13 cellular contexts compared by ENCODE assay signal in genomic region chrX:110699109-110699508, GRCh38.
DNase-seq lines count a peak whose midpoint lies in the region; ATAC-seq, FAIRE-seq and TF ChIP-seq lines count a peak whose summit lies in the region.
"Had no signal": no experiment of that assay in that cellular context is flagged by ENCODE, and none has a peak within 500 bp of the region (broad histone marks: within the 10 kb centered on the region; RNA-seq: fewer than 3 reads in every experiment).

No MANE protein-coding gene starts in this region.

- H3K9ac ChIP-seq in GM12878 (ENCODE audit: control insufficient read depth, insufficient read depth, low read length): no peak overlapping the region

- no peak for TF ChIP-seq CTCF in GM12878 (IDR thresholded peaks at IDR 0.05 in 2 of 3, conservative IDR thresholded peaks at IDR 0.05 in 1 of 3; ENCODE audit: control insufficient read depth in 2 of 3, extremely low read depth in 1 of 3, insufficient read depth in 1 of 3, low read depth in 3 of 3, low read length in 3 of 3)

- no peaks in the 10 kb centered on the region for H4K20me1 ChIP-seq in GM12878 (ENCODE audit: control insufficient read depth, insufficient read depth)

- no peak overlapping the region for H3K4me2 ChIP-seq in GM12878 (ENCODE audit: control insufficient read depth, insufficient read depth)

- no peaks in the 10 kb centered on the region for H3K4me1 ChIP-seq in GM12878 (ENCODE audit: control insufficient read depth, insufficient read depth, low read length)
- H3K4me1 ChIP-seq: Peyer's patch had no signal

- no peak for TF ChIP-seq POLR2A in GM12878 (IDR thresholded peaks at IDR 0.05; ENCODE audit: low read depth, low read length)

- H2AFZ ChIP-seq in GM12878 (ENCODE audit: control insufficient read depth, low read depth, low read length): no peak overlapping the region

- no peak overlapping the region for H3K4me3 ChIP-seq in GM12878
- H3K4me3 ChIP-seq: Peyer's patch had no signal

- no peaks in the 10 kb centered on the region for H3K9me3 Mint-ChIP-seq in effector memory CD8-positive, alpha-beta T cell

- FAIRE-seq in GM12878 (lab: Jason Lieb, UNC): no peak

- CTCF ChIA-PET in GM12878 (lab: Yijun Ruan, JAX): interaction anchor here (0.6 kb wide), 1 partner anchor 293 kb away, joined by 3 read pairs; no protein-coding TSS in a partner anchor

- H3K27ac ChIP-seq in GM12878 (ENCODE audit: control insufficient read depth, insufficient read depth): no peak overlapping the region
- H3K27ac ChIP-seq: Peyer's patch had no signal

- H3K27ac Mint-ChIP-seq in effector memory CD8-positive, alpha-beta T cell: no peak overlapping the region

- H3K27me3 Mint-ChIP-seq in effector memory CD8-positive, alpha-beta T cell: no peaks in the 10 kb centered on the region

- H3K27me3 ChIP-seq in GM12878 (replicated peaks in 1 of 2; ENCODE audit: control insufficient read depth in 2 of 2, insufficient read depth in 2 of 2, low read length in 1 of 2): no peaks in the 10 kb centered on the region
- H3K27me3 ChIP-seq: Peyer's patch had no signal

- peak; percentile 7 for DNase-seq in AG08396 (ENCODE audit: low spot score)
- no peak for DNase-seq in GM12878 (ENCODE audit: low read depth, low spot score)
- DNase-seq in NCI-H2107 (lab: John Stamatoyannopoulos, UW): no peak
- no peak for DNase-seq in SIG-M5 (lab: John Stamatoyannopoulos, UW)
- no peak for DNase-seq in NCI-H1105 (lab: John Stamatoyannopoulos, UW)
- no peak for DNase-seq in effector memory CD8-positive, alpha-beta T cell
- DNase-seq: activated CD8-positive, alpha-beta memory T cell treated with anti-CD3 and anti-CD28 coated beads, Interleukin-2, amount 50 U/mL, for 4 hours; anterior cingulate cortex; KG1; Peyer's patch; T-helper 9 cell had no signal

- BruUV-seq in GM12878 (replicated peaks; lab: Mats Ljungman, UMichigan): no TSS peak

- H3K4me3 Mint-ChIP-seq in effector memory CD8-positive, alpha-beta T cell: no peak overlapping the region

- no peak for TF ChIP-seq EP300 in GM12878 (IDR thresholded peaks at IDR 0.05; ENCODE audit: borderline replicate concordance in 1 of 2, control insufficient read depth in 1 of 2, low read depth in 2 of 2, low read length in 2 of 2)

- H3K79me2 ChIP-seq in GM12878 (ENCODE audit: control insufficient read depth, insufficient read depth, low read length): no peaks in the 10 kb centered on the region

- no peak for TF ChIP-seq RAD21 in GM12878 (IDR thresholded peaks at IDR 0.05; ENCODE audit: insufficient read depth, low read depth, low read length)

- intact Hi-C loops in GM12878 (cut with micrococcal nuclease; ENCODE audit: unreplicated experiment): no loop called here

- H3K4me1 Mint-ChIP-seq in effector memory CD8-positive, alpha-beta T cell (ENCODE audit: low read depth in 2 of 2): no peaks in the 10 kb centered on the region

- no peaks in the 10 kb centered on the region for H3K9me3 ChIP-seq in GM12878 (replicated peaks; ENCODE audit: control insufficient read depth, insufficient read depth, low read length)
- H3K9me3 ChIP-seq: Peyer's patch had no signal

- RAD21 ChIA-PET in GM12878 (lab: Charles Lee; ENCODE audit: unreplicated experiment): no interaction called here

- in situ Hi-C loops in GM12878 (cut with MboI): loop anchor here (25.0 kb wide), 1 partner anchor 537 kb away; no protein-coding TSS in a partner anchor

- H3K36me3 ChIP-seq in GM12878 (ENCODE audit: control insufficient read depth in 2 of 2, insufficient read depth in 2 of 2, low read length in 1 of 2): no peaks in the 10 kb centered on the region
- H3K36me3 ChIP-seq: Peyer's patch had no signal

- ATAC-seq in GM19467 (IDR thresholded peaks at IDR 0.05; ENCODE audit: unreplicated experiment) (peak; percentile 30), HG03095 (IDR thresholded peaks at IDR 0.05; ENCODE audit: unreplicated experiment) (peak; percentile 36), GM12878 (peak; percentile 61)
- no peak for ATAC-seq in effector memory CD8-positive, alpha-beta T cell (replicated peaks)

- H3K36me3 Mint-ChIP-seq in effector memory CD8-positive, alpha-beta T cell (ENCODE audit: insufficient read depth): no peaks in the 10 kb centered on the region

- SMC1A ChIA-PET in GM12878 (lab: Charles Lee; ENCODE audit: uncharacterized antibody, unreplicated experiment): interaction anchor here (0.7 to 1.8 kb wide), 3 partner anchors 19 to 44 kb away, joined by 3 to 4 read pairs (median 4); no protein-coding TSS in a partner anchor

- POLR2A ChIA-PET in GM12878 (lab: Charles Lee): no interaction called here

TF ChIP-seq in GM12878, 131 proteins besides CTCF, POLR2A, EP300 and RAD21:
- TF ChIP-seq, protein P1, sequence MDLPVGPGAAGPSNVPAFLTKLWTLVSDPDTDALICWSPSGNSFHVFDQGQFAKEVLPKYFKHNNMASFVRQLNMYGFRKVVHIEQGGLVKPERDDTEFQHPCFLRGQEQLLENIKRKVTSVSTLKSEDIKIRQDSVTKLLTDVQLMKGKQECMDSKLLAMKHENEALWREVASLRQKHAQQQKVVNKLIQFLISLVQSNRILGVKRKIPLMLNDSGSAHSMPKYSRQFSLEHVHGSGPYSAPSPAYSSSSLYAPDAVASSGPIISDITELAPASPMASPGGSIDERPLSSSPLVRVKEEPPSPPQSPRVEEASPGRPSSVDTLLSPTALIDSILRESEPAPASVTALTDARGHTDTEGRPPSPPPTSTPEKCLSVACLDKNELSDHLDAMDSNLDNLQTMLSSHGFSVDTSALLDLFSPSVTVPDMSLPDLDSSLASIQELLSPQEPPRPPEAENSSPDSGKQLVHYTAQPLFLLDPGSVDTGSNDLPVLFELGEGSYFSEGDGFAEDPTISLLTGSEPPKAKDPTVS (IDR thresholded peaks at IDR 0.05; ENCODE audit: low read depth, low read length): no peak
- TF ChIP-seq RCOR1 (conservative IDR thresholded peaks at IDR 0.05; ENCODE audit: low read depth, low read length) (no peak), ZSCAN29 (IDR thresholded peaks at IDR 0.05) (no peak), SREBF1 (IDR thresholded peaks at IDR 0.05; ENCODE audit: low read length) (no peak), ZNF274 (IDR thresholded peaks at IDR 0.05; ENCODE audit: insufficient read depth, insufficient read length) (no peak), CHD4 (IDR thresholded peaks at IDR 0.05) (no peak)
- TF ChIP-seq, protein P2, sequence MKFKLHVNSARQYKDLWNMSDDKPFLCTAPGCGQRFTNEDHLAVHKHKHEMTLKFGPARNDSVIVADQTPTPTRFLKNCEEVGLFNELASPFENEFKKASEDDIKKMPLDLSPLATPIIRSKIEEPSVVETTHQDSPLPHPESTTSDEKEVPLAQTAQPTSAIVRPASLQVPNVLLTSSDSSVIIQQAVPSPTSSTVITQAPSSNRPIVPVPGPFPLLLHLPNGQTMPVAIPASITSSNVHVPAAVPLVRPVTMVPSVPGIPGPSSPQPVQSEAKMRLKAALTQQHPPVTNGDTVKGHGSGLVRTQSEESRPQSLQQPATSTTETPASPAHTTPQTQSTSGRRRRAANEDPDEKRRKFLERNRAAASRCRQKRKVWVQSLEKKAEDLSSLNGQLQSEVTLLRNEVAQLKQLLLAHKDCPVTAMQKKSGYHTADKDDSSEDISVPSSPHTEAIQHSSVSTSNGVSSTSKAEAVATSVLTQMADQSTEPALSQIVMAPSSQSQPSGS (IDR thresholded peaks at IDR 0.05; ENCODE audit: low read length): no peak
- TF ChIP-seq, protein P3, sequence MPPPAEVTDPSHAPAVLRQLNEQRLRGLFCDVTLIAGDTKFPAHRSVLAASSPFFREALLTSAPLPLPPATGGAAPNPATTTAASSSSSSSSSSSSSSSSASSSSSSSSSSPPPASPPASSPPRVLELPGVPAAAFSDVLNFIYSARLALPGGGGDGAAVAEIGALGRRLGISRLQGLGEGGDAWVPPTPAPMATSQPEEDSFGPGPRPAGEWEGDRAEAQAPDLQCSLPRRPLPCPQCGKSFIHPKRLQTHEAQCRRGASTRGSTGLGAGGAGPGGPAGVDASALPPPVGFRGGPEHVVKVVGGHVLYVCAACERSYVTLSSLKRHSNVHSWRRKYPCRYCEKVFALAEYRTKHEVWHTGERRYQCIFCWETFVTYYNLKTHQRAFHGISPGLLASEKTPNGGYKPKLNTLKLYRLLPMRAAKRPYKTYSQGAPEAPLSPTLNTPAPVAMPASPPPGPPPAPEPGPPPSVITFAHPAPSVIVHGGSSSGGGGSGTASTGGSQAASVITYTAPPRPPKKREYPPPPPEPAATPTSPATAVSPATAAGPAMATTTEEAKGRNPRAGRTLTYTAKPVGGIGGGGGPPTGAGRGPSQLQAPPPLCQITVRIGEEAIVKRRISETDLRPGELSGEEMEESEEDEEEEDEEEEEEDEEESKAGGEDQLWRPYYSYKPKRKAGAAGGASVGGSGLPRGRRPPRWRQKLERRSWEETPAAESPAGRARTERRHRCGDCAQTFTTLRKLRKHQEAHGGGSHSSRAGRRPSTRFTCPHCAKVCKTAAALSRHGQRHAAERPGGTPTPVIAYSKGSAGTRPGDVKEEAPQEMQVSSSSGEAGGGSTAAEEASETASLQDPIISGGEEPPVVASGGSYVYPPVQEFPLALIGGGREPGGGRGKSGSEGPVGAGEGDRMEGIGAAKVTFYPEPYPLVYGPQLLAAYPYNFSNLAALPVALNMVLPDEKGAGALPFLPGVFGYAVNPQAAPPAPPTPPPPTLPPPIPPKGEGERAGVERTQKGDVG (CRISPR knock-in tag; IDR thresholded peaks at IDR 0.05): no peak
